26 cellular contexts compared by ENCODE assay signal in the genomic region with DNA sequence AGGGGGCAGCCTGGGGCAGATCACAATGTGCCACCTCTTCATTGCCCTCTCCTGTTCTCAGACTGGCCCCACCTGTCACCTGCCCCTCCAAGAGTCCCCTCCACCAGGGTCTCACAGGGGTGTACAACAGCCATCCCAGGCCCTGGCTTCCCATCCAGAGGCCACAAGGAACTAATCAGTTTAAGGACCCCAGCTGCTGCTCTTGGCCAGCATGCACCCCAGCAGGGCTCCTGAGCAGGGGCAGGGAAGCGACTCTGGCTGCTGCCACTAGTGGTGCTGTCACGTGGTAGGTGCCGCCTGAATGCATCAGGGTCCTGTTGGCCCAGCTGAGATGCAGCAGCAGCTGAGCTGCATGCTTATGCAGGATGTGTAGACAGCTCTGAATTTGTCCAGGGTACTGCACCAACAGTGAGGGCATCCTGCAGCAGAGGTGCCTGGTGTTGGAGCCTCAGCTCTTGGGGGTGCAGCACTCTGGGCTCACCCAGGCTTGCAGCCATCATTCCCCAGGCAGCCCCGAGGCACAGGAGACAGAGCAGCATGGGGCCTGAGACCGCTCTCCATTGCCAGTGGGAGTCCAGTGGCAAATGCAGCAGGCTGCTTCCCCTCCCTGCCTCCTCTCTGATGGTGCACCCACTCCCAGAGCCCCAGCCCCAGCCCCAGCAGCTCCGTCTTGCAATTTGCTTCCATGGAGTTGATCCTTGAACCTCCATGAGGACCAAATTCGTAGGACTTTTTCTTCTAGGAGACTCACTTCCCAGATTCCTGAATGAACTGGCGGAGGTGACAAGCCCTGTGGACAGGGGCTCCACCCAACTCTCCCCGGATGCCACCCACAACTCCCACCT.
"Had no signal": no experiment of that assay in that cellular context is flagged by ENCODE, and none has a peak within 500 bp of the region (broad histone marks: within the 10 kb centered on the region; RNA-seq: fewer than 3 reads in every experiment).

No MANE protein-coding gene starts in this region.

- H3K36me3 ChIP-seq: brain microvascular endothelial cell, cardiac muscle cell, MG63 had no signal

- ATAC-seq: activated CD4-positive, alpha-beta T cell treated with anti-CD3 and anti-CD28 coated beads for 36 hours; activated T-cell treated with anti-CD3 and anti-CD28 coated beads, Interleukin-2, amount 50 U/mL, for 72 hours; PC-3; T-helper 17 cell had no signal

- H3K9me3 ChIP-seq: MG63 had no signal

- H3K4me3 ChIP-seq: cardiac muscle cell, MG63 had no signal

- H3K27ac ChIP-seq: brain microvascular endothelial cell, cardiac muscle cell, VCaP had no signal

- FAIRE-seq: RCC 7860 had no signal

- DNase-seq: activated CD4-positive, alpha-beta memory T cell treated with anti-CD3 and anti-CD28 coated beads, Interleukin-2, amount 10 ng/mL, durations not matched to agents 7 days and 5 days; activated CD4-positive, alpha-beta T cell treated with anti-CD3 and anti-CD28 coated beads for 36 hours; activated CD4-positive, alpha-beta T cell treated with anti-CD3 and anti-CD28 coated beads, Interleukin-2, amount 50 U/mL, for 1 hour; activated CD4-positive, CD25-positive, alpha-beta regulatory T cell; activated CD8-positive, alpha-beta memory T cell treated with anti-CD3 and anti-CD28 coated beads, Interleukin-2, amount 50 U/mL, for 4 hours; activated gamma-delta T cell treated with Interleukin-2 at 50 U/mL for 16 hours; activated naive CD4-positive, alpha-beta T cell treated with anti-CD3 and anti-CD28 coated beads, Interleukin-2, amount 10 ng/mL, durations not matched to agents 7 days and 5 days; activated naive CD8-positive, alpha-beta T cell treated with anti-CD3 and anti-CD28 coated beads for 36 hours; activated T-cell treated with anti-CD3 and anti-CD28 coated beads, Interleukin-2, amount 50 U/mL, for 72 hours; brain microvascular endothelial cell; KG1; MG63; MV-4-11; NCI-H1105 treated with DMSO at 0.1 percent for 48 hours; NCI-H1436 treated with DMSO at 0.1 percent for 48 hours; NCI-H187 treated with DMSO at 0.1 percent for 48 hours; NCI-H2081 treated with DMSO at 0.1 percent for 48 hours; NCI-H2171; NCI-H2227 treated with DMSO at 0.1 percent for 48 hours; PC-3; SIG-M5; T-helper 17 cell; T-helper 9 cell had no signal
